1 cellular context compared by ENCODE assay signal in genomic region chr10:6716521-6716920, GRCh38.
TF ChIP-seq lines count a peak whose summit lies in the region.

No MANE protein-coding gene starts in this region.

TF ChIP-seq in GM23338, 12 proteins besides CTCF, POLR2A, EP300 and RAD21 (continued from another document):
- TF ChIP-seq CREB1 (CRISPR knock-in tag; IDR thresholded peaks at IDR 0.05; ENCODE audit: low read depth), result no peak
- TF ChIP-seq, protein P1, sequence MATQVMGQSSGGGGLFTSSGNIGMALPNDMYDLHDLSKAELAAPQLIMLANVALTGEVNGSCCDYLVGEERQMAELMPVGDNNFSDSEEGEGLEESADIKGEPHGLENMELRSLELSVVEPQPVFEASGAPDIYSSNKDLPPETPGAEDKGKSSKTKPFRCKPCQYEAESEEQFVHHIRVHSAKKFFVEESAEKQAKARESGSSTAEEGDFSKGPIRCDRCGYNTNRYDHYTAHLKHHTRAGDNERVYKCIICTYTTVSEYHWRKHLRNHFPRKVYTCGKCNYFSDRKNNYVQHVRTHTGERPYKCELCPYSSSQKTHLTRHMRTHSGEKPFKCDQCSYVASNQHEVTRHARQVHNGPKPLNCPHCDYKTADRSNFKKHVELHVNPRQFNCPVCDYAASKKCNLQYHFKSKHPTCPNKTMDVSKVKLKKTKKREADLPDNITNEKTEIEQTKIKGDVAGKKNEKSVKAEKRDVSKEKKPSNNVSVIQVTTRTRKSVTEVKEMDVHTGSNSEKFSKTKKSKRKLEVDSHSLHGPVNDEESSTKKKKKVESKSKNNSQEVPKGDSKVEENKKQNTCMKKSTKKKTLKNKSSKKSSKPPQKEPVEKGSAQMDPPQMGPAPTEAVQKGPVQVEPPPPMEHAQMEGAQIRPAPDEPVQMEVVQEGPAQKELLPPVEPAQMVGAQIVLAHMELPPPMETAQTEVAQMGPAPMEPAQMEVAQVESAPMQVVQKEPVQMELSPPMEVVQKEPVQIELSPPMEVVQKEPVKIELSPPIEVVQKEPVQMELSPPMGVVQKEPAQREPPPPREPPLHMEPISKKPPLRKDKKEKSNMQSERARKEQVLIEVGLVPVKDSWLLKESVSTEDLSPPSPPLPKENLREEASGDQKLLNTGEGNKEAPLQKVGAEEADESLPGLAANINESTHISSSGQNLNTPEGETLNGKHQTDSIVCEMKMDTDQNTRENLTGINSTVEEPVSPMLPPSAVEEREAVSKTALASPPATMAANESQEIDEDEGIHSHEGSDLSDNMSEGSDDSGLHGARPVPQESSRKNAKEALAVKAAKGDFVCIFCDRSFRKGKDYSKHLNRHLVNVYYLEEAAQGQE (IDR thresholded peaks at IDR 0.05; ENCODE audit: unreplicated experiment), result no peak
- no peak for TF ChIP-seq EZH2phosphoT487 (IDR thresholded peaks at IDR 0.05; ENCODE audit: unreplicated experiment)
- TF ChIP-seq, protein P2, sequence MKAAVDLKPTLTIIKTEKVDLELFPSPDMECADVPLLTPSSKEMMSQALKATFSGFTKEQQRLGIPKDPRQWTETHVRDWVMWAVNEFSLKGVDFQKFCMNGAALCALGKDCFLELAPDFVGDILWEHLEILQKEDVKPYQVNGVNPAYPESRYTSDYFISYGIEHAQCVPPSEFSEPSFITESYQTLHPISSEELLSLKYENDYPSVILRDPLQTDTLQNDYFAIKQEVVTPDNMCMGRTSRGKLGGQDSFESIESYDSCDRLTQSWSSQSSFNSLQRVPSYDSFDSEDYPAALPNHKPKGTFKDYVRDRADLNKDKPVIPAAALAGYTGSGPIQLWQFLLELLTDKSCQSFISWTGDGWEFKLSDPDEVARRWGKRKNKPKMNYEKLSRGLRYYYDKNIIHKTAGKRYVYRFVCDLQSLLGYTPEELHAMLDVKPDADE (IDR thresholded peaks at IDR 0.05), result no peak
- no peak for TF ChIP-seq EZH2 (IDR thresholded peaks at IDR 0.05; ENCODE audit: low read depth, unreplicated experiment)
